Comparison of ENCODE assay signal across 9 cellular contexts in genomic region chr6:142569676-142570075, GRCh38.
DNase-seq lines count a peak whose midpoint lies in the region; ATAC-seq, FAIRE-seq and TF ChIP-seq lines count a peak whose summit lies in the region.
"Had no signal": no experiment of that assay in that cellular context is flagged by ENCODE, and none has a peak within 500 bp of the region (broad histone marks: within the 10 kb centered on the region; RNA-seq: fewer than 3 reads in every experiment).

No MANE protein-coding gene starts in this region.

- CTCF ChIA-PET in endothelial cell of umbilical vein (lab: Charles Lee): interaction anchor here (0.7 to 4.8 kb wide), 6 partner anchors 20 to 857 kb away, joined by 3 to 28 read pairs (median 4); no protein-coding TSS in a partner anchor

- H3K27ac Mint-ChIP-seq in progenitor cell of endocrine pancreas: peak overlapping the region; percentile 26

- no peak for DNase-seq in RWPE2 (ENCODE audit: low spot score)
- peak; percentile 19 for DNase-seq in endothelial cell of umbilical vein (ENCODE audit: low read depth, low spot score)
- no peak for DNase-seq in progenitor cell of endocrine pancreas (ENCODE audit: low spot score, unreplicated experiment)
- DNase-seq in stimulated activated CD4-positive, alpha-beta T cell treated with anti-CD3 and anti-CD28 coated beads, Interleukin-4, amount 100 ng/mL, for 1 hour: no peak
- no peak for DNase-seq in GM19240 (ENCODE audit: insufficient read length, low spot score)
- no peak for DNase-seq in D341Med (ENCODE audit: low spot score)
- DNase-seq: GDM1, WERI-Rb-1 had no signal

- H3K36me3 Mint-ChIP-seq in progenitor cell of endocrine pancreas (ENCODE audit: insufficient read depth): peaks cover 3% of the 10 kb centered on the region

- no peak overlapping the region for H2AFZ ChIP-seq in endothelial cell of umbilical vein (ENCODE audit: low read depth, low read length)

- dilution Hi-C loops in endothelial cell of umbilical vein (cut with MboI; ENCODE audit: extremely low pct_ligation_motif_present, low sequenced_read_pairs): no loop called here

- H3K4me2 ChIP-seq in endothelial cell of umbilical vein (ENCODE audit: insufficient read depth, low read length): no peak overlapping the region

- peaks cover 50% of the 10 kb centered on the region for H3K4me1 Mint-ChIP-seq in progenitor cell of endocrine pancreas (ENCODE audit: low read depth)

- H3K9me3 ChIP-seq in RWPE2 (ENCODE audit: severe bottlenecking) (no peaks in the 10 kb centered on the region), endothelial cell of umbilical vein (replicated peaks; ENCODE audit: control insufficient read depth, insufficient read depth, low read length) (no peaks in the 10 kb centered on the region)

- TF ChIP-seq CTCF in RWPE2 (IDR thresholded peaks at IDR 0.05; ENCODE audit: poor library complexity, severe bottlenecking) (no peak), endothelial cell of umbilical vein (IDR thresholded peaks at IDR 0.05; ENCODE audit: extremely low read depth in 1 of 2, insufficient read depth in 1 of 2, low read depth in 1 of 2, low read length in 2 of 2) (no peak), progenitor cell of endocrine pancreas (IDR thresholded peaks at IDR 0.05; ENCODE audit: unreplicated experiment) (no peak)

- H3K79me2 ChIP-seq in endothelial cell of umbilical vein (ENCODE audit: control insufficient read depth, insufficient read depth, low read length): no peaks in the 10 kb centered on the region

- no peak overlapping the region for H3K4me3 ChIP-seq in RWPE2 (ENCODE audit: severe bottlenecking)
- H3K4me3 ChIP-seq in endothelial cell of umbilical vein (replicated peaks in 1 of 3; ENCODE audit: insufficient read depth in 1 of 3, low read depth in 1 of 3, low read length in 3 of 3): no peak overlapping the region

- no peaks in the 10 kb centered on the region for H4K20me1 ChIP-seq in endothelial cell of umbilical vein (replicated peaks; ENCODE audit: control insufficient read depth, extremely low read depth, insufficient read depth, low read length)

- intact Hi-C loops in endothelial cell of umbilical vein (cut with micrococcal nuclease): loop anchor here (10.0 kb wide), 1 partner anchor 765 kb away; no protein-coding TSS in a partner anchor

- POLR2A ChIA-PET in endothelial cell of umbilical vein (lab: Charles Lee): no interaction called here

- H3K27me3 ChIP-seq in RWPE2 (ENCODE audit: insufficient read depth, poor library complexity, severe bottlenecking) (no peaks in the 10 kb centered on the region), endothelial cell of umbilical vein (ENCODE audit: control insufficient read depth in 2 of 2, insufficient read depth in 2 of 2, low read length in 2 of 2) (peaks cover 2 to 16% of the 10 kb centered on the region in 2 experiments)

- H3K9me1 ChIP-seq in endothelial cell of umbilical vein (replicated peaks; ENCODE audit: control insufficient read depth, extremely low read depth, insufficient read depth, low read length): no peaks in the 10 kb centered on the region

- no TSS peak for BruUV-seq in endothelial cell of umbilical vein (replicated peaks; lab: Mats Ljungman, UMichigan)

- FAIRE-seq in endothelial cell of umbilical vein (lab: Jason Lieb, UNC): no peak

- H3K27ac ChIP-seq in RWPE2 (ENCODE audit: poor library complexity, severe bottlenecking) (peak overlapping the region; percentile 86), endothelial cell of umbilical vein (ENCODE audit: insufficient read depth, low read depth, low read length) (no peak overlapping the region)
- H3K27ac ChIP-seq: WERI-Rb-1 had no signal

- ATAC-seq in GM18868 (IDR thresholded peaks at IDR 0.05; ENCODE audit: unreplicated experiment): peak; percentile 10
- peak; percentile 28; the same call in 2 of the 3 replicates for ATAC-seq in RWPE2 (ENCODE audit: low read depth)

- H3K9ac ChIP-seq in endothelial cell of umbilical vein (replicated peaks; ENCODE audit: extremely low read depth, insufficient read depth, low read length): no peak overlapping the region

- TF ChIP-seq POLR2A in endothelial cell of umbilical vein (IDR thresholded peaks at IDR 0.05; ENCODE audit: low read depth, low read length): no peak

- H3K9me3 Mint-ChIP-seq in progenitor cell of endocrine pancreas (ENCODE audit: low read depth): peaks cover 17% of the 10 kb centered on the region

- H3K4me3 Mint-ChIP-seq in progenitor cell of endocrine pancreas (ENCODE audit: low read depth): peak overlapping the region; percentile 5

- H3K36me3 ChIP-seq in RWPE2 (ENCODE audit: low read depth): no peaks in the 10 kb centered on the region
- H3K36me3 ChIP-seq in endothelial cell of umbilical vein (ENCODE audit: control insufficient read depth in 2 of 2, extremely low read depth in 1 of 2, insufficient read depth in 2 of 2, low read length in 2 of 2): no peaks in the 10 kb centered on the region
- H3K36me3 ChIP-seq: WERI-Rb-1 had no signal

- H3K27me3 Mint-ChIP-seq in progenitor cell of endocrine pancreas: no peaks in the 10 kb centered on the region

- H3K4me1 ChIP-seq in RWPE2 (ENCODE audit: insufficient read depth, poor library complexity, severe bottlenecking) (peaks cover 26% of the 10 kb centered on the region), endothelial cell of umbilical vein (ENCODE audit: control insufficient read depth, extremely low read depth, insufficient read depth, low read length) (no peaks in the 10 kb centered on the region)

TF ChIP-seq in endothelial cell of umbilical vein, 7 proteins besides CTCF, POLR2A, EP300 and RAD21:
- TF ChIP-seq POLR2AphosphoS5 (IDR thresholded peaks at IDR 0.05; ENCODE audit: insufficient read depth, low read depth, low read length): no peak
- no peak for TF ChIP-seq FOS (IDR thresholded peaks at IDR 0.05; ENCODE audit: borderline replicate concordance, insufficient read depth, low read length)
- no peak for TF ChIP-seq JUN (IDR thresholded peaks at IDR 0.05; ENCODE audit: borderline replicate concordance, insufficient read depth, insufficient read length, low read depth)
- TF ChIP-seq EZH2 (IDR thresholded peaks at IDR 0.05; ENCODE audit: borderline replicate concordance, low read depth, low read length, severe bottlenecking): no peak
- TF ChIP-seq MYC (IDR thresholded peaks at IDR 0.05; ENCODE audit: low read depth, low read length): no peak
- TF ChIP-seq GATA2 (IDR thresholded peaks at IDR 0.05; ENCODE audit: insufficient read depth, insufficient read length, low read depth, low read length): no peak
- no peak for TF ChIP-seq MAX (IDR thresholded peaks at IDR 0.05; ENCODE audit: insufficient read depth, insufficient read length)
